Comparison of ENCODE assay signal across 23 cellular contexts in genomic region chr1:156452863-156453262, GRCh38.
"Had no signal": no experiment of that assay in that cellular context is flagged by ENCODE, and none has a peak within 500 bp of the region (broad histone marks: within the 10 kb centered on the region; RNA-seq: fewer than 3 reads in every experiment).

No MANE protein-coding gene starts in this region.

- ATAC-seq: activated CD8-positive, alpha-beta T cell treated with anti-CD3 and anti-CD28 coated beads, Interleukin-2, amount 10 ng/mL, durations not matched to agents 7 days and 5 days; body of pancreas; gastroesophageal sphincter; heart left ventricle; left cardiac atrium; stimulated activated naive CD8-positive, alpha-beta T cell treated with anti-CD3 and anti-CD28 coated beads, Interleukin-15, Interleukin-2, amounts not matched to agents 100 U/mL and 50 U/mL, for 24 hours had no signal

- H3K36me3 ChIP-seq: cardiac muscle cell, gastroesophageal sphincter, heart left ventricle, neutrophil, ovary, prostate gland, upper lobe of left lung had no signal

- H3K4me3 Mint-ChIP-seq: activated CD4-positive, alpha-beta T cell treated with anti-CD3 and anti-CD28 coated beads, Interleukin-2, amount 10 ng/mL, durations not matched to agents 24 days and 14 days; activated CD8-positive, alpha-beta T cell treated with anti-CD3 and anti-CD28 coated beads, Interleukin-2, amount 10 ng/mL, durations not matched to agents 7 days and 5 days; activated naive CD4-positive, alpha-beta T cell treated with anti-CD3 and anti-CD28 coated beads, Interleukin-2, amount 50 U/mL, for 24 hours; nephron had no signal

- H3K27ac ChIP-seq: body of pancreas, cardiac muscle cell, epithelial cell of prostate, gastroesophageal sphincter, heart left ventricle, neutrophil, ovary, prostate gland, upper lobe of left lung had no signal

- H3K9me3 Mint-ChIP-seq: activated CD4-positive, alpha-beta T cell treated with anti-CD3 and anti-CD28 coated beads, Interleukin-2, amount 10 ng/mL, durations not matched to agents 24 days and 14 days; activated naive CD4-positive, alpha-beta T cell treated with anti-CD3 and anti-CD28 coated beads, Interleukin-2, amount 50 U/mL, for 24 hours; nephron had no signal

- H3K27ac Mint-ChIP-seq: activated CD4-positive, alpha-beta T cell treated with anti-CD3 and anti-CD28 coated beads, Interleukin-2, amount 10 ng/mL, durations not matched to agents 24 days and 14 days; activated CD8-positive, alpha-beta T cell treated with anti-CD3 and anti-CD28 coated beads, Interleukin-2, amount 10 ng/mL, durations not matched to agents 7 days and 5 days; activated naive CD4-positive, alpha-beta T cell treated with anti-CD3 and anti-CD28 coated beads, Interleukin-2, amount 50 U/mL, for 24 hours; nephron had no signal

- H3K4me1 ChIP-seq: prostate gland had no signal

- H3K9me3 ChIP-seq: body of pancreas, gastroesophageal sphincter, heart left ventricle, neutrophil, ovary, prostate gland, upper lobe of left lung had no signal

- H3K4me3 ChIP-seq: body of pancreas, cardiac muscle cell, gastroesophageal sphincter, heart left ventricle, ovary, prostate gland, upper lobe of left lung had no signal

- DNase-seq: activated CD4-positive, alpha-beta T cell treated with anti-CD3 and anti-CD28 coated beads, Interleukin-2, amount 10 ng/mL, durations not matched to agents 24 days and 14 days; activated CD8-positive, alpha-beta T cell treated with anti-CD3 and anti-CD28 coated beads, Interleukin-2, amount 10 ng/mL, durations not matched to agents 7 days and 5 days; activated gamma-delta T cell treated with Interleukin-2 at 50 U/mL for 16 hours; activated T-cell treated with anti-CD3 and anti-CD28 coated beads, Interleukin-2, amount 50 U/mL, for 1 hour; anterior cingulate cortex; body of pancreas; cortex of kidney; heart left ventricle; islet precursor cell; left cardiac atrium; midbrain; ovary; stimulated activated CD4-positive, alpha-beta T cell treated with anti-CD3 and anti-CD28 coated beads, Interleukin-12 subunit alpha, Interleukin-12 subunit beta, amount 100 ng/mL, for 4 hours; stimulated activated CD4-positive, alpha-beta T cell treated with anti-CD3 and anti-CD28 coated beads, Interleukin-4, amount 100 ng/mL, for 4 hours; stimulated activated naive CD8-positive, alpha-beta T cell treated with anti-CD3 and anti-CD28 coated beads, Interleukin-15, Interleukin-2, amounts not matched to agents 100 U/mL and 50 U/mL, for 24 hours; upper lobe of left lung had no signal

- H3K27me3 ChIP-seq: body of pancreas, cardiac muscle cell, gastroesophageal sphincter, ovary, upper lobe of left lung had no signal

- H3K36me3 Mint-ChIP-seq: activated naive CD4-positive, alpha-beta T cell treated with anti-CD3 and anti-CD28 coated beads, Interleukin-2, amount 50 U/mL, for 24 hours had no signal
